Comparison of ENCODE assay signal across 35 cellular contexts in the genomic region with DNA sequence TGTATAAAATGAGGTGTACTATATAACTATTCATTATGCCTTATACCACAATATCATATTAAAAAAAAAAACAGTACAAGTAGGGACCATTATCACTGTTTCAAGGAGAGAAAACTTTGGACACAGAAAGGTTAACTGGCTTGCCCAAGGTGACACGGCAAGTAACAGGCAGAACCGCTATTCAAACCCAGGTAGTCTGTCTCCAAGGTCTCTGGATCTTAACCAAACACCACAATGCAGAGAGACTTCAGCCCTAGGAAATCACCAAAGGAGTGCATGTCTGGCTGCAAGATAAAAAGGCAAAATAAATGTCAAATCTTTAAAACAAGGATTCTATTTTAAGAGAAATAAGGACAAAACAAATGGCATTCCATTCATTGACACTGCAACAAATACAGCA.
"Had no signal": no experiment of that assay in that cellular context is flagged by ENCODE, and none has a peak within 500 bp of the region (broad histone marks: within the 10 kb centered on the region; RNA-seq: fewer than 3 reads in every experiment).

No MANE protein-coding gene starts in this region.

- DNase-seq: Karpas-422, Kasumi-1, MG63, MM.1S, MV-4-11, NCI-H1048, NCI-H1092, NCI-H1092 treated with DMSO at 0.1 percent for 48 hours, NCI-H1105, NCI-H1105 treated with DMSO at 0.1 percent for 48 hours, NCI-H1417, NCI-H1417 treated with DMSO at 0.1 percent for 48 hours, NCI-H1436, NCI-H1436 treated with DMSO at 0.1 percent for 48 hours, NCI-H146, NCI-H1694, NCI-H1694 treated with DMSO at 0.1 percent for 48 hours, NCI-H187, NCI-H187 treated with DMSO at 0.1 percent for 48 hours, NCI-H1930, NCI-H2029, NCI-H2029 treated with DMSO at 0.1 percent for 48 hours, NCI-H2081, NCI-H2081 treated with DMSO at 0.1 percent for 48 hours, NCI-H2107, NCI-H2171, NCI-H2171 treated with DMSO at 0.1 percent for 48 hours, NCI-H2227 treated with DMSO at 0.1 percent for 48 hours, NCI-H226, NCI-H345, NCI-H446, NCI-H446 treated with DMSO at 0.1 percent for 48 hours, NCI-H510A, NCI-H510A treated with DMSO at 0.1 percent for 48 hours, NCI-H524 had no signal
